Comparison of ENCODE assay signal across 10 cellular contexts in the genomic region with DNA sequence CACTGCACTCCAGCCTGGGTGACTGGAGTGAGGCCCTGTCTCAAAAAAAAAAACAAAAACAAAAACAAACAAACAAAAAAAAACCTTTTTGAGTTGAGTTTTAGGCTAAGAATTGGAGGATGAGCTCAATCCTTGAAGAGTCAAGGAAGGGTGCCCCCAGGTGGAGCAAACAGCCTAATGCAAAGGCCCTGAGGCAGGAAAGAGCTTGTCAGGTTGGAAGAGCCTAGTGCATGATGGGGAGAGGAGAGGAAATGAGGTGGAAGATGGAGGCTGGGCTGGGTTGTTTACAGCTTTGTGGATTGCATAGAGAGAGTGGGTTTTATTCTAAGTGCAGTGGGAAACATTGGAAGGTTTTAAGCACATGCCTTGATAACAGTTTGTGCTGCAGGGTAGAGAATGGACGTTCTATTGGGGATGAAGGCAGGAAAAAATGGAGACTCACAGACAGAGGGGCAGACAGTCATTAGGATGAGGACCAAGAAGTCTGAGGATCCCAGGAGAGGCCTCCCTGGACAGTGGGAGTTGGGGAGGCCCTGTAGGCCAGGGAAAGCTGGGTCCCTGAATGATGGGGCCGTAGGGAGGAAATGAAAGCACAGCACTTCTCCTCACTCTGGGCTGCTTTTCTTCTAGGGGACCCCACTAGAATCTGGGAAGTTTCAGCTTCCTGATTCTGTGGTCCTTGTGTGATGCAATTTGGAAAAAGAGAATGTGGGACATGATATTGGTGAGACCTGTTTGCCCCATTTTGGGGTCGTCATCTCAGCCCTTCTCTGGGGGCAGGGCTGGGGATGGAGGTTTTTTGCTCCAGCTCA. TPM values are rescaled to one million over a fixed set of nuclear protein-coding genes. Genes with fewer than 3 reads are reported as not detected.
A peak's percentile ranks its signal among the peaks of the same experiment; 100 is the strongest.
DNase-seq lines count a peak whose midpoint lies in the region; ATAC-seq, FAIRE-seq and TF ChIP-seq lines count a peak whose summit lies in the region.
"Had no signal": no experiment of that assay in that cellular context is flagged by ENCODE, and none has a peak within 500 bp of the region (broad histone marks: within the 10 kb centered on the region; RNA-seq: fewer than 3 reads in every experiment).

No MANE protein-coding gene starts in this region.

- peak; percentile 11 for ATAC-seq in activated CD4-positive, alpha-beta T cell treated with anti-CD3 and anti-CD28 coated beads for 36 hours

- H3K4me1 Mint-ChIP-seq in activated CD4-positive, alpha-beta T cell treated with anti-CD3 and anti-CD28 coated beads for 36 hours = peaks cover 16% of the 10 kb centered on the region

- H3K27me3 ChIP-seq in mammary epithelial cell (ENCODE audit: insufficient read depth, low read length) = peaks cover 4% of the 10 kb centered on the region
- peaks cover 0 to 4% of the 10 kb centered on the region in 2 donors for H3K27me3 ChIP-seq in small intestine (ENCODE audit: control insufficient read depth in 2 of 2, insufficient read depth in 2 of 2, low read length in 2 of 2)
- H3K27me3 ChIP-seq in tibial nerve = peaks cover 0 to 23% of the 10 kb centered on the region in 2 donors

- WGBS in mammary epithelial cell (ENCODE audit: low coverage, missing lambda C conversion rate) = 87% methylated on average over 3 of the region's 3 CpGs
- WGBS in small intestine, 3 donors = 72 to 75% (median 72%) methylated on average over 3 of the region's 3 CpGs
- 71 to 74% methylated on average over 3 of the region's 3 CpGs for WGBS in tibial nerve, 2 donors

- peak; percentile 63 for DNase-seq in activated CD4-positive, alpha-beta T cell treated with anti-CD3 and anti-CD28 coated beads for 36 hours
- DNase-seq in activated CD4-positive, alpha-beta T cell treated with anti-CD3 and anti-CD28 coated beads for 4 hours = no peak
- DNase-seq in LNCaP clone FGC (ENCODE audit: low read depth) (no peak), mammary epithelial cell (peak; percentile 37), small intestine (peak; percentile 27), tibial nerve (ENCODE audit: low spot score in 2 of 2) (no peak), NCI-H345 (lab: John Stamatoyannopoulos, UW) (no peak), midbrain (lab: John Stamatoyannopoulos, UW) (no peak)
- DNase-seq: stimulated activated naive CD4-positive, alpha-beta T cell had no signal

- H3K36me3 ChIP-seq in mammary epithelial cell (ENCODE audit: insufficient read depth, low read length) (no peaks in the 10 kb centered on the region), small intestine (ENCODE audit: control insufficient read depth in 2 of 2, insufficient read depth in 2 of 2, low read length in 2 of 2) (no peaks in the 10 kb centered on the region), tibial nerve (peaks cover 0 to 27% (median 0%) of the 10 kb centered on the region in 3 donors)

- no peaks in the 10 kb centered on the region for H3K9me3 Mint-ChIP-seq in activated CD4-positive, alpha-beta T cell treated with anti-CD3 and anti-CD28 coated beads for 36 hours (ENCODE audit: low read depth)
- H3K9me3 Mint-ChIP-seq: activated naive CD4-positive, alpha-beta T cell treated with anti-CD3 and anti-CD28 coated beads, Interleukin-2, amount 50 U/mL, for 24 hours had no signal

- H3K4me2 ChIP-seq in mammary epithelial cell (ENCODE audit: insufficient read depth, low read depth, low read length) = no peak overlapping the region

- H3K9me3 ChIP-seq in mammary epithelial cell (replicated peaks; ENCODE audit: insufficient read depth, low read length) (no peaks in the 10 kb centered on the region), small intestine (ENCODE audit: control insufficient read depth, low read depth) (no peaks in the 10 kb centered on the region), tibial nerve (no peaks in the 10 kb centered on the region)

- H3K27ac ChIP-seq in mammary epithelial cell (ENCODE audit: insufficient read depth, low read depth, low read length) (no peak overlapping the region), small intestine (ENCODE audit: low read depth in 1 of 2, low read length in 1 of 2) (no peak overlapping the region), tibial nerve (no peak overlapping the region)

- peaks cover 13% of the 10 kb centered on the region for H3K27me3 Mint-ChIP-seq in activated CD4-positive, alpha-beta T cell treated with anti-CD3 and anti-CD28 coated beads for 36 hours

- no peaks in the 10 kb centered on the region for H4K20me1 ChIP-seq in mammary epithelial cell (ENCODE audit: insufficient read depth, low read length)

- FAIRE-seq in small intestine (lab: Jason Lieb, UNC) = no peak

- CTCF ChIA-PET in activated CD4-positive, alpha-beta T cell treated with anti-CD3 and anti-CD28 coated beads for 36 hours (lab: Charles Lee) = interaction anchor here (0.6 to 1.7 kb wide), 10 partner anchors 13 to 769 kb away, joined by 3 to 5 read pairs (median 4); no protein-coding TSS in a partner anchor
- CTCF ChIA-PET in mammary epithelial cell (lab: Charles Lee; ENCODE audit: low non-redundant PET) = interaction anchor here (0.5 to 1.1 kb wide), 3 partner anchors 54 to 540 kb away, joined by 3 to 7 read pairs (median 4); a partner anchor contains a TSS

- TF ChIP-seq EP300 in tibial nerve (IDR thresholded peaks at IDR 0.05) = no peak

- POLR2A ChIA-PET in activated CD4-positive, alpha-beta T cell treated with anti-CD3 and anti-CD28 coated beads for 36 hours (lab: Charles Lee) = interaction anchor here (1.8 kb wide), 1 partner anchor 13 kb away, joined by 5 read pairs; a partner anchor contains a TSS

- intact Hi-C loops in activated CD4-positive, alpha-beta T cell treated with anti-CD3 and anti-CD28 coated beads for 36 hours (cut with DNase I, micrococcal nuclease) = loop anchor here in 1 of 2 experiments (5.0 kb wide), 2 partner anchors 317 to 542 kb away; a partner anchor contains a TSS
- intact Hi-C loops in mammary epithelial cell (cut with micrococcal nuclease) = loop anchor here (5.0 kb wide), 2 partner anchors 397 to 542 kb away; no protein-coding TSS in a partner anchor

- BruUV-seq in mammary epithelial cell (replicated peaks; lab: Mats Ljungman, UMichigan) = no TSS peak

- peaks cover 2% of the 10 kb centered on the region for H3K36me3 Mint-ChIP-seq in activated CD4-positive, alpha-beta T cell treated with anti-CD3 and anti-CD28 coated beads for 36 hours (ENCODE audit: low read depth)

- H3K4me1 ChIP-seq in mammary epithelial cell (ENCODE audit: insufficient read depth, low read length) (peaks cover 19% of the 10 kb centered on the region), small intestine (ENCODE audit: control insufficient read depth in 2 of 2, insufficient read depth in 1 of 2, low read depth in 1 of 2, low read length in 1 of 2) (no peaks in the 10 kb centered on the region), tibial nerve (peaks cover 0 to 38% (median 23%) of the 10 kb centered on the region in 4 donors)

- no peak overlapping the region for H2AFZ ChIP-seq in mammary epithelial cell (ENCODE audit: low read depth, low read length)

- dilution Hi-C loops in mammary epithelial cell (cut with HindIII; ENCODE audit: low sequenced_read_pairs) = no loop called here

- H3K4me3 ChIP-seq in LNCaP clone FGC (ENCODE audit: low read depth, low read length) (no peak overlapping the region), mammary epithelial cell (replicated peaks in 1 of 3; ENCODE audit: insufficient read depth in 1 of 3, low read depth in 2 of 3, low read length in 3 of 3) (no peak overlapping the region), small intestine (ENCODE audit: low read depth in 1 of 2, low read length in 2 of 2) (no peak overlapping the region), tibial nerve (no peak overlapping the region)

- in situ Hi-C loops in mammary epithelial cell (cut with MboI; ENCODE audit: low sequenced_read_pairs in 2 of 2) = no loop called here

- no peak overlapping the region for H3K27ac Mint-ChIP-seq in activated CD4-positive, alpha-beta T cell treated with anti-CD3 and anti-CD28 coated beads for 36 hours
- H3K27ac Mint-ChIP-seq: activated naive CD4-positive, alpha-beta T cell treated with anti-CD3 and anti-CD28 coated beads, Interleukin-2, amount 50 U/mL, for 24 hours had no signal

- no peak overlapping the region for H3K4me3 Mint-ChIP-seq in activated CD4-positive, alpha-beta T cell treated with anti-CD3 and anti-CD28 coated beads for 36 hours
- H3K4me3 Mint-ChIP-seq: activated naive CD4-positive, alpha-beta T cell treated with anti-CD3 and anti-CD28 coated beads, Interleukin-2, amount 50 U/mL, for 24 hours had no signal

- H3K79me2 ChIP-seq in mammary epithelial cell (ENCODE audit: insufficient read depth, low read length) = no peaks in the 10 kb centered on the region

- H3K9ac ChIP-seq in mammary epithelial cell (ENCODE audit: insufficient read depth, low read length) = no peak overlapping the region

- TF ChIP-seq POLR2A in tibial nerve (IDR thresholded peaks at IDR 0.05) = no peak

- TF ChIP-seq CTCF in LNCaP clone FGC (IDR thresholded peaks at IDR 0.05; ENCODE audit: control insufficient read depth, extremely low read depth, insufficient read depth) = peak; percentile 33; the same call in 1 of the 2 replicates
- peak in 1 of 2 donors; percentile 24 for TF ChIP-seq CTCF in mammary epithelial cell (conservative IDR thresholded peaks at IDR 0.05 in 1 of 2, IDR thresholded peaks at IDR 0.05 in 1 of 2; ENCODE audit: extremely low read depth in 1 of 2, insufficient read depth in 1 of 2, low read depth in 1 of 2, low read length in 2 of 2)
- no peak for TF ChIP-seq CTCF in tibial nerve (IDR thresholded peaks at IDR 0.05)

RNA-seq across cellular contexts. Expression of a gene that starts 1.9 kb away (rescaled TPM):
- total RNA-seq in activated CD4-positive, alpha-beta T cell treated with anti-CD3 and anti-CD28 coated beads for 36 hours = under 1 TPM; 0.59 to 0.79 TPM
- under 1 TPM; 0.17 to 0.31 TPM for total RNA-seq in mammary epithelial cell
- 0.05 TPM for polyA plus RNA-seq in mammary epithelial cell
- polyA minus RNA-seq in mammary epithelial cell = not detected
- 1 to 10 TPM in 1 of 3 donors, under 1 TPM in 2; 0.54 to 1.8 (median 0.67) TPM for polyA plus RNA-seq in small intestine
- total RNA-seq in tibial nerve = 10 to 100 TPM in 3 of 4 donors, 1 to 10 TPM in 1; 1.2 to 45.9 (median 28.7) TPM

RNA-seq across cellular contexts. Expression of a gene that starts 13.2 kb away (rescaled TPM):
- total RNA-seq in activated CD4-positive, alpha-beta T cell treated with anti-CD3 and anti-CD28 coated beads for 36 hours = 100 to 1,000 TPM; 221 to 233 TPM
- 100 to 1,000 TPM; 360 to 523 TPM for total RNA-seq in mammary epithelial cell
- polyA plus RNA-seq in mammary epithelial cell = 724 TPM
- 421 TPM for polyA minus RNA-seq in mammary epithelial cell
- polyA plus RNA-seq in small intestine = 100 to 1,000 TPM; 248 to 895 (median 288) TPM
- 100 to 1,000 TPM; 168 to 290 (median 214) TPM for total RNA-seq in tibial nerve

RNA-seq across cellular contexts. Expression of a gene that starts 53.8 kb away (rescaled TPM):
- total RNA-seq in activated CD4-positive, alpha-beta T cell treated with anti-CD3 and anti-CD28 coated beads for 36 hours = 100 to 1,000 TPM in 1 of 2 experiments, 10 to 100 TPM in 1; 92.2 to 108 TPM
- total RNA-seq in mammary epithelial cell = 100 to 1,000 TPM in 1 of 2 donors, 10 to 100 TPM in 1; 42.5 to 100 TPM
- 75.5 TPM for polyA plus RNA-seq in mammary epithelial cell
- 35.7 TPM for polyA minus RNA-seq in mammary epithelial cell
- polyA plus RNA-seq in small intestine = 10 to 100 TPM; 56.5 to 95.7 (median 58.7) TPM
- 100 to 1,000 TPM; 102 to 128 (median 108) TPM for total RNA-seq in tibial nerve

RNA-seq across cellular contexts. Expression of a gene that starts 56.0 kb away (rescaled TPM):
- 100 to 1,000 TPM in 1 of 2 experiments, 10 to 100 TPM in 1; 95.5 to 111 TPM for total RNA-seq in activated CD4-positive, alpha-beta T cell treated with anti-CD3 and anti-CD28 coated beads for 36 hours
- 10 to 100 TPM; 31.8 to 47.0 TPM for total RNA-seq in mammary epithelial cell
- polyA plus RNA-seq in mammary epithelial cell = 44.6 TPM
- 76.9 TPM for polyA minus RNA-seq in mammary epithelial cell
- 100 to 1,000 TPM; 136 to 259 (median 206) TPM for polyA plus RNA-seq in small intestine
- total RNA-seq in tibial nerve = 10 to 100 TPM; 22.9 to 46.9 (median 32.7) TPM

Comparison
In these comparisons a context has a peak if more than half of its experiments do, and no peak if none do; other contexts are left out.
1. DNase-seq: peak in activated CD4-positive, alpha-beta T cell treated with anti-CD3 and anti-CD28 coated beads for 36 hours (single experiment), mammary epithelial cell (single experiment) and small intestine (single experiment); none in activated CD4-positive, alpha-beta T cell treated with anti-CD3 and anti-CD28 coated beads for 4 hours (0 of 2), LNCaP clone FGC (single experiment), tibial nerve (0 of 2), NCI-H345 (single experiment) and midbrain (single experiment).